In the genomic region with DNA sequence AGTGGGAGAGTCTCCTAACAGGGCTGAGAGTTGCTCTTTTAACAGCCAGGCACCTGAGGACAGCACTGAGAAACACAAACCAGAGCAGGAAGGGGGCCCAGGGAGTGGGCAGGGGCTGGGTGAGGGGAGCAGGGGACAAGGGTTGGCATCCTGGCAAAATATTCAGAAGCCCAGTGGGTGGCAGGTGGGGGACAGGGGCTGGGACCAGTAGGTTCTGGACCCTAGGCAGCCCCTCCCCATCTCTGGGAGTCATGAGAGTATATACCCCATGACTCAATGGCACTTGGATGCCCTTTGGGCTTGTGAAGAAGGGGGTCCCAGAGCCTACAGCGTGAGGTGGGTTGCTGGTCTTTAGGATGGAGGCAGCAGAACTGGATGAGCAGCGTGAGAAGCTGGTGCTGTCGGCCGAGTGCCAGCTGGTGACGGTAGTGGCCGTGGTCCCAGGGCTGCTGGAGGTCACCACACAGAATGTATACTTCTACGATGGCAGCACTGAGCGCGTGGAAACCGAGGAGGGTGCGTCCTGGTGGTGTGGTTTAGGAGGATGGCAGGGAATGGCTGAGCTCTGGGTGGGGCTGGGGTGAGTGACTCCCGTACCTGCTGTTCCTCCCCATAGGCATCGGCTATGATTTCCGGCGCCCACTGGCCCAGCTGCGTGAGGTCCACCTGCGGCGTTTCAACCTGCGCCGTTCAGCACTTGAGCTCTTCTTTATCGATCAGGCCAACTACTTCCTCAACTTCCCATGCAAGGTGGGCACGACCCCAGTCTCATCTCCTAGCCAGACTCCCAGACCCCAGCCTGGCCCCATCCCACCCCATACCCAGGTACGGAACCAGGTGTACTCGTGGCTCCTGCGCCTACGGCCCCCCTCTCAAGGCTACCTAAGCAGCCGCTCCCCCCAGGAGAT, we compare ENCODE assay signal across 1 cellular context.
TF ChIP-seq lines count a peak whose summit lies in the region.

No MANE protein-coding gene starts in this region.

TF ChIP-seq in GM12878, 131 proteins besides CTCF, POLR2A, EP300 and RAD21:
- TF ChIP-seq MTA2 (IDR thresholded peaks at IDR 0.05; ENCODE audit: low read depth) (no peak), WRNIP1 (IDR thresholded peaks at IDR 0.05; ENCODE audit: borderline replicate concordance, low read depth, low read length) (no peak), CHD1 (IDR thresholded peaks at IDR 0.05; ENCODE audit: low read depth, low read length) (no peak), RUNX3 (IDR thresholded peaks at IDR 0.05; ENCODE audit: low read length) (no peak)
TF ChIP-seq in GM12878: peak in this region for 0.
